Comparison of ENCODE assay signal across 31 cellular contexts in genomic region chr1:5910666-5911065, GRCh38.
"Had no signal": no experiment of that assay in that cellular context is flagged by ENCODE, and none has a peak within 500 bp of the region (broad histone marks: within the 10 kb centered on the region; RNA-seq: fewer than 3 reads in every experiment).

No MANE protein-coding gene starts in this region.

- H3K4me3 ChIP-seq: esophagus squamous epithelium, hepatocyte, ovary, prostate gland, skin epidermis, upper lobe of left lung had no signal

- H3K27me3 ChIP-seq: esophagus squamous epithelium, hepatocyte, ovary, upper lobe of left lung had no signal

- H3K79me2 ChIP-seq: hepatocyte had no signal

- H2AFZ ChIP-seq: hepatocyte had no signal

- H3K36me3 Mint-ChIP-seq: activated naive CD4-positive, alpha-beta T cell treated with anti-CD3 and anti-CD28 coated beads, Interleukin-2, amount 50 U/mL, for 24 hours had no signal

- H3K4me3 Mint-ChIP-seq: activated naive CD4-positive, alpha-beta T cell treated with anti-CD3 and anti-CD28 coated beads, Interleukin-2, amount 50 U/mL, for 24 hours; activated naive CD8-positive, alpha-beta T cell treated with anti-CD3 and anti-CD28 coated beads, Interleukin-2, amount 50 U/mL, for 24 hours; activated T-cell treated with anti-CD3 and anti-CD28 coated beads, Interleukin-2, amount 50 U/mL, for 4 hours; nephron; stimulated activated memory B cell treated with anti-CD40 and anti-IgM and Interleukin-4, amounts not matched to agents 10 μg/mL and 1 μg/mL and 100 μg/mL, for 72 hours; stimulated activated naive CD8-positive, alpha-beta T cell treated with anti-CD3 and anti-CD28 coated beads, Interleukin-15, amount 100 ng/mL, for 72 hours had no signal

- DNase-seq: activated CD4-positive, alpha-beta T cell treated with anti-CD3 and anti-CD28 coated beads for 4 hours; activated CD4-positive, alpha-beta T cell treated with anti-CD3 and anti-CD28 coated beads, Interleukin-2, amount 50 U/mL, for 4 hours; activated naive CD8-positive, alpha-beta T cell treated with anti-CD3 and anti-CD28 coated beads, Interleukin-2, amount 50 U/mL, for 24 hours; activated T-cell treated with anti-CD3 and anti-CD28 coated beads, Interleukin-2, amount 50 U/mL, for 4 hours; amygdala; central memory CD4-positive, alpha-beta T cell; dermis blood vessel endothelial cell; effector CD4-positive, alpha-beta T cell; esophagus squamous epithelium; glutamatergic neuron; islet precursor cell; left ventricle myocardium superior; mammary epithelial cell; ovary; retina; stimulated activated CD4-positive, alpha-beta T cell treated with anti-CD3 and anti-CD28 coated beads, Interleukin-1b, Interleukin-23, amount 100 ng/mL, for 48 hours; stimulated activated CD4-positive, alpha-beta T cell treated with anti-CD3 and anti-CD28 coated beads, Interleukin-4, amount 100 ng/mL, for 4 hours; stimulated activated CD8-positive, alpha-beta memory T cell treated with anti-CD3 and anti-CD28 coated beads, Interleukin-4, amount 100 ng/mL, for 48 hours; stimulated activated naive CD8-positive, alpha-beta T cell treated with anti-CD3 and anti-CD28 coated beads, Interleukin-15, amount 100 ng/mL, for 72 hours; substantia nigra; T-helper 1 cell; upper lobe of left lung had no signal

- H3K27ac ChIP-seq: epithelial cell of prostate, esophagus squamous epithelium, hepatocyte, ovary, prostate gland, skin epidermis, upper lobe of left lung had no signal

- H3K4me1 ChIP-seq: prostate gland, upper lobe of left lung had no signal

- H3K36me3 ChIP-seq: ovary, prostate gland had no signal

- ATAC-seq: activated naive CD8-positive, alpha-beta T cell treated with anti-CD3 and anti-CD28 coated beads, Interleukin-2, amount 50 U/mL, for 24 hours; activated T-cell treated with anti-CD3 and anti-CD28 coated beads, Interleukin-2, amount 50 U/mL, for 4 hours; left ventricle myocardium superior; sciatic nerve; stimulated activated memory B cell treated with anti-CD40 and anti-IgM and Interleukin-4, amounts not matched to agents 10 μg/mL and 1 μg/mL and 100 μg/mL, for 72 hours; stimulated activated naive CD8-positive, alpha-beta T cell treated with anti-CD3 and anti-CD28 coated beads, Interleukin-15, amount 100 ng/mL, for 72 hours had no signal

- H3K27ac Mint-ChIP-seq: activated naive CD4-positive, alpha-beta T cell treated with anti-CD3 and anti-CD28 coated beads, Interleukin-2, amount 50 U/mL, for 24 hours; activated naive CD8-positive, alpha-beta T cell treated with anti-CD3 and anti-CD28 coated beads, Interleukin-2, amount 50 U/mL, for 24 hours; activated T-helper 2 cell treated with anti-CD3 and anti-CD28 coated beads, Interferon-gamma antibody, Interleukin-2, Interleukin-4, amounts not matched to agents 10 μg/mL and 5 μg/mL and 100 μg/mL, durations not matched to agents 14 hours and 24 hours and 36 hours; nephron; stimulated activated memory B cell treated with anti-CD40 and anti-IgM and Interleukin-4, amounts not matched to agents 10 μg/mL and 1 μg/mL and 100 μg/mL, for 72 hours; stimulated activated naive CD8-positive, alpha-beta T cell treated with anti-CD3 and anti-CD28 coated beads, Interleukin-15, amount 100 ng/mL, for 72 hours had no signal

- H3K9me3 ChIP-seq: esophagus squamous epithelium, ovary, prostate gland, upper lobe of left lung had no signal

- H3K27me3 Mint-ChIP-seq: activated naive CD4-positive, alpha-beta T cell treated with anti-CD3 and anti-CD28 coated beads, Interleukin-2, amount 50 U/mL, for 24 hours; activated naive CD8-positive, alpha-beta T cell treated with anti-CD3 and anti-CD28 coated beads, Interleukin-2, amount 50 U/mL, for 24 hours; stimulated activated memory B cell treated with anti-CD40 and anti-IgM and Interleukin-4, amounts not matched to agents 10 μg/mL and 1 μg/mL and 100 μg/mL, for 72 hours; stimulated activated naive CD8-positive, alpha-beta T cell treated with anti-CD3 and anti-CD28 coated beads, Interleukin-15, amount 100 ng/mL, for 72 hours had no signal

- H3K4me2 ChIP-seq: hepatocyte had no signal

- H3K9me3 Mint-ChIP-seq: activated naive CD4-positive, alpha-beta T cell treated with anti-CD3 and anti-CD28 coated beads, Interleukin-2, amount 50 U/mL, for 24 hours; activated naive CD8-positive, alpha-beta T cell treated with anti-CD3 and anti-CD28 coated beads, Interleukin-2, amount 50 U/mL, for 24 hours; activated T-cell treated with anti-CD3 and anti-CD28 coated beads, Interleukin-2, amount 50 U/mL, for 4 hours; activated T-helper 2 cell treated with anti-CD3 and anti-CD28 coated beads, Interferon-gamma antibody, Interleukin-2, Interleukin-4, amounts not matched to agents 10 μg/mL and 5 μg/mL and 100 μg/mL, durations not matched to agents 14 hours and 24 hours and 36 hours; nephron; stimulated activated memory B cell treated with anti-CD40 and anti-IgM and Interleukin-4, amounts not matched to agents 10 μg/mL and 1 μg/mL and 100 μg/mL, for 72 hours; stimulated activated naive CD8-positive, alpha-beta T cell treated with anti-CD3 and anti-CD28 coated beads, Interleukin-15, amount 100 ng/mL, for 72 hours had no signal
